12 cellular contexts compared by ENCODE assay signal in the genomic region with DNA sequence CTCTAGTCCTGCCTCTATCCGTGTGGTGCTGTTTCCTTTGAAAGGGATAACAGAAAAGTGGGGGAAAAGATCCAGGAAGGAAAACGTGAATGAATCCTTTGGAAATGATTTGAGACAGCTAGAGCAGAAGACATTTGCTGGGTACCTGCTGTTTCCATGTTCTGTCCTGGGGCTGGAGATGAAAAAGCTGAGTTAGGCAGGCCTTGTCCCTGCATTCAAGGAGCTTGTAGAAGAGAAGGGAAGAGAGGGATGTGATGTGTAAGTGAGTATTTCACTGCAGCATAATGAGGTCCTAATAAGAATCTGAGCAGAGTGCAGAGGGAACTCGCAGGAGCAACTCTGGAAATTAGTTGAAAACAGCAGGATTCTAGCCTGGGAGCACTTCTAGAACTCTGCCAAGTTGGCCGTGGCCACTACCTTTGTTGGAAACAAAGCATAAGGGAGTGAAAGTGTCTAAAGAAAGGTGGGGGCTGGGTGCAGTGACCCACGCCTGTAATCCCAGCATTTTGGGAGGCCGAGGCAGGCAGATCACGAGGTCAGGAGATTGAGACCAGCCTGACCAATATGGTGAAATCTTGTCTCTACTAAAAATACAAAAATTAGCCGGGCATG. TPM values are rescaled to one million over a fixed set of nuclear protein-coding genes. Genes with fewer than 3 reads are reported as not detected.
DNase-seq lines count a peak whose midpoint lies in the region; ATAC-seq and TF ChIP-seq lines count a peak whose summit lies in the region.
"Had no signal": no experiment of that assay in that cellular context is flagged by ENCODE, and none has a peak within 500 bp of the region (broad histone marks: within the 10 kb centered on the region; RNA-seq: fewer than 3 reads in every experiment).

No MANE protein-coding gene starts in this region.

- H3K9me3 ChIP-seq in Panc1 (ENCODE audit: control insufficient read depth, insufficient read depth, low read depth, low read length) (no peaks in the 10 kb centered on the region), mammary epithelial cell (replicated peaks; ENCODE audit: insufficient read depth, low read length) (no peaks in the 10 kb centered on the region), mucosa of rectum (ENCODE audit: control insufficient read depth in 2 of 2, low read length in 2 of 2) (no peaks in the 10 kb centered on the region), thyroid gland (no peaks in the 10 kb centered on the region), neuronal stem cell (replicated peaks in 1 of 2; ENCODE audit: control insufficient read depth in 2 of 2, insufficient read depth in 1 of 2, low read depth in 1 of 2, low read length in 2 of 2) (no peaks in the 10 kb centered on the region)

- H3K36me3 ChIP-seq in Panc1 (ENCODE audit: control insufficient read depth, insufficient read depth, low read length) (no peaks in the 10 kb centered on the region), mammary epithelial cell (ENCODE audit: insufficient read depth, low read length) (no peaks in the 10 kb centered on the region), mucosa of rectum (ENCODE audit: control insufficient read depth in 2 of 2, insufficient read depth in 2 of 2, low read length in 2 of 2) (no peaks in the 10 kb centered on the region), thyroid gland (no peaks in the 10 kb centered on the region), neuronal stem cell (replicated peaks in 1 of 2; ENCODE audit: control insufficient read depth in 2 of 2, insufficient read depth in 2 of 2, low read length in 2 of 2) (no peaks in the 10 kb centered on the region)

- BruUV-seq in Panc1 (replicated peaks; lab: Mats Ljungman, UMichigan) (TSS peak; percentile 74), mammary epithelial cell (replicated peaks; lab: Mats Ljungman, UMichigan) (no TSS peak)

- no peak for TF ChIP-seq POLR2A in thyroid gland (IDR thresholded peaks at IDR 0.05)

- peak overlapping the region in 1 of 2 experiments; percentile 5; a peak in 2 of 4 replicates for H3K4me3 ChIP-seq in Panc1 (ENCODE audit: low read depth in 2 of 2, low read length in 2 of 2)
- H3K4me3 ChIP-seq in mammary epithelial cell (replicated peaks in 1 of 3; ENCODE audit: insufficient read depth in 1 of 3, low read depth in 2 of 3, low read length in 3 of 3) = no peak overlapping the region
- H3K4me3 ChIP-seq in mucosa of rectum (ENCODE audit: low read length in 2 of 2) = no peak overlapping the region
- H3K4me3 ChIP-seq in thyroid gland (replicated peaks in 1 of 3) = no peak overlapping the region
- no peak overlapping the region for H3K4me3 ChIP-seq in neuronal stem cell (ENCODE audit: low read length in 2 of 2)

- DNase-seq in Panc1 (ENCODE audit: low read depth, low spot score) (no peak), mammary epithelial cell (no peak), thyroid gland (no peak), KG1 (lab: John Stamatoyannopoulos, UW) (no peak), neuronal stem cell (ENCODE audit: low spot score) (no peak)
- no peak for DNase-seq in activated CD4-positive, CD25-positive, alpha-beta regulatory T cell (lab: John Stamatoyannopoulos, UW)
- DNase-seq: Calu3; dermis blood vessel endothelial cell; foreskin melanocyte; NCI-H2171; stimulated activated CD4-positive, alpha-beta T cell treated with anti-CD3 and anti-CD28 coated beads, Interleukin-4, amount 100 ng/mL, for 4 hours had no signal

- H4K91ac ChIP-seq in neuronal stem cell (ENCODE audit: low read depth, low read length, poor library complexity) = no peak overlapping the region

- POLR2A ChIA-PET in Panc1 (lab: Charles Lee) = interaction anchor here (0.6 to 1.2 kb wide), 4 partner anchors 10 to 23 kb away, joined by 3 read pairs; no protein-coding TSS in a partner anchor

- H3K14ac ChIP-seq in neuronal stem cell (ENCODE audit: low read length) = no peak overlapping the region

- H3K9ac ChIP-seq in mammary epithelial cell (ENCODE audit: insufficient read depth, low read length) (no peak overlapping the region), mucosa of rectum (ENCODE audit: low read depth in 1 of 2, low read length in 2 of 2) (peak overlapping the region in 1 of 2 donors; percentile 12), neuronal stem cell (ENCODE audit: low read depth, low read length, poor library complexity) (no peak overlapping the region)

- H2BK120ac ChIP-seq in neuronal stem cell (ENCODE audit: low read depth, low read length) = no peak overlapping the region

- ATAC-seq in Panc1 = no peak

- dilution Hi-C loops in mammary epithelial cell (cut with HindIII; ENCODE audit: low sequenced_read_pairs) = no loop called here

- H3K4me2 ChIP-seq in mammary epithelial cell (ENCODE audit: insufficient read depth, low read depth, low read length) (peak overlapping the region; percentile 16), neuronal stem cell (ENCODE audit: insufficient read depth, low read length, poor library complexity, severe bottlenecking) (no peak overlapping the region)

- H3K79me2 ChIP-seq in mammary epithelial cell (ENCODE audit: insufficient read depth, low read length) = peaks cover 50% of the 10 kb centered on the region

- H3K4me1 ChIP-seq in Panc1 (ENCODE audit: control insufficient read depth, insufficient read depth, low read length) (peaks cover 78% of the 10 kb centered on the region), mammary epithelial cell (ENCODE audit: insufficient read depth, low read length) (peaks cover 43% of the 10 kb centered on the region), mucosa of rectum (ENCODE audit: control insufficient read depth in 2 of 2, insufficient read depth in 2 of 2, low read length in 2 of 2) (peaks cover 41 to 59% of the 10 kb centered on the region in 2 donors), thyroid gland (peaks cover 53 to 80% of the 10 kb centered on the region in 2 donors), neuronal stem cell (ENCODE audit: control insufficient read depth in 2 of 2, insufficient read depth in 1 of 2, low read depth in 1 of 2, low read length in 2 of 2) (peaks cover 11 to 15% of the 10 kb centered on the region in 2 donors)

- in situ Hi-C loops in Panc1 (cut with HindIII; ENCODE audit: low pct_unique_long_range_greater_than_20kb, low sequenced_read_pairs) (no loop called here), mammary epithelial cell (cut with MboI; ENCODE audit: low sequenced_read_pairs in 2 of 2) (no loop called here)

- H3K79me1 ChIP-seq in neuronal stem cell (ENCODE audit: low read depth, low read length) = no peaks in the 10 kb centered on the region

- CTCF ChIA-PET in Panc1 (lab: Charles Lee) = interaction anchor here (0.8 kb wide), 1 partner anchor 14 kb away, joined by 7 read pairs; a partner anchor contains a TSS
- CTCF ChIA-PET in mammary epithelial cell (lab: Charles Lee; ENCODE audit: low non-redundant PET) = no interaction called here

- no peaks in the 10 kb centered on the region for H3K27me3 ChIP-seq in Panc1 (ENCODE audit: control insufficient read depth, insufficient read depth, low read length)
- no peaks in the 10 kb centered on the region for H3K27me3 ChIP-seq in mammary epithelial cell (ENCODE audit: insufficient read depth, low read length)
- H3K27me3 ChIP-seq in mucosa of rectum (ENCODE audit: control insufficient read depth in 2 of 2, insufficient read depth in 2 of 2, low read length in 2 of 2) = no peaks in the 10 kb centered on the region
- no peaks in the 10 kb centered on the region for H3K27me3 ChIP-seq in thyroid gland
- H3K27me3 ChIP-seq in neuronal stem cell (ENCODE audit: control insufficient read depth in 3 of 3, insufficient read depth in 3 of 3, low read depth in 1 of 3, low read length in 3 of 3) = no peaks in the 10 kb centered on the region

- H2BK5ac ChIP-seq in neuronal stem cell (ENCODE audit: low read length) = no peak overlapping the region

- no peak overlapping the region for H2BK12ac ChIP-seq in neuronal stem cell (ENCODE audit: low read length)

- H3K4ac ChIP-seq in neuronal stem cell (ENCODE audit: low read length) = no peak overlapping the region

- H3K27ac ChIP-seq in Panc1 (ENCODE audit: low read length) (peak overlapping the region; percentile 99), mammary epithelial cell (ENCODE audit: insufficient read depth, low read depth, low read length) (no peak overlapping the region), mucosa of rectum (ENCODE audit: low read depth in 2 of 2, low read length in 2 of 2) (peak overlapping the region; percentile 1 to 28), thyroid gland (peak overlapping the region; percentile 50 to 98 (median 62)), neuronal stem cell (replicated peaks; ENCODE audit: low read length) (no peak overlapping the region)

- H4K20me1 ChIP-seq in mammary epithelial cell (ENCODE audit: insufficient read depth, low read length) = no peaks in the 10 kb centered on the region

- intact Hi-C loops in Panc1 (cut with micrococcal nuclease; ENCODE audit: unreplicated experiment) (no loop called here), mammary epithelial cell (cut with micrococcal nuclease) (no loop called here), thyroid gland (cut with DNase I) (no loop called here)

- 35% methylated on average over 7 of the region's 8 CpGs for WGBS in mammary epithelial cell (ENCODE audit: low coverage, missing lambda C conversion rate)
- WGBS in thyroid gland, 2 donors = 60 to 70% methylated on average over 8 of the region's 8 CpGs
- WGBS in neuronal stem cell (ENCODE audit: extremely low coverage in 2 of 2, insufficient read length in 2 of 2, insufficient replicate concordance in 1 of 2), 2 donors = no CpG with 5 or more reads among the region's 8 CpGs

- no peak for TF ChIP-seq CTCF in Panc1 (IDR thresholded peaks at IDR 0.05)
- TF ChIP-seq CTCF in mammary epithelial cell (conservative IDR thresholded peaks at IDR 0.05 in 1 of 2, IDR thresholded peaks at IDR 0.05 in 1 of 2; ENCODE audit: extremely low read depth in 1 of 2, insufficient read depth in 1 of 2, low read depth in 1 of 2, low read length in 2 of 2) = no peak
- TF ChIP-seq CTCF in thyroid gland (IDR thresholded peaks at IDR 0.05) = no peak

- H2AK5ac ChIP-seq in neuronal stem cell (ENCODE audit: low read depth, low read length) = no peak overlapping the region

- no peak overlapping the region for H2BK15ac ChIP-seq in neuronal stem cell (ENCODE audit: low read length)

- no peak overlapping the region for H3K23ac ChIP-seq in neuronal stem cell (ENCODE audit: low read depth, low read length, poor library complexity)

- H3K18ac ChIP-seq in neuronal stem cell (ENCODE audit: low read length) = no peak overlapping the region

- H2AFZ ChIP-seq in mammary epithelial cell (ENCODE audit: low read depth, low read length) (peak overlapping the region; percentile 8), neuronal stem cell (ENCODE audit: low read length) (no peak overlapping the region)

- no peak overlapping the region for H4K8ac ChIP-seq in neuronal stem cell (ENCODE audit: low read depth, low read length)

RNA-seq across cellular contexts. Expression of a gene that starts 13.8 kb away (rescaled TPM):
- total RNA-seq in Panc1 (2021; ENCODE audit: unreplicated experiment) (600 TPM), mammary epithelial cell (100 to 1,000 TPM in 1 of 2 donors, 10 to 100 TPM in 1; 44.3 to 108 TPM), thyroid gland (100 to 1,000 TPM in 1 of 4 donors, 10 to 100 TPM in 3; 49.5 to 163 (median 69.9) TPM)
- polyA plus RNA-seq in Panc1 (2012; ENCODE audit: insufficient read length) = 1,018 TPM
- polyA plus RNA-seq in mammary epithelial cell = 85.9 TPM
- polyA minus RNA-seq in mammary epithelial cell = 152 TPM
- polyA plus RNA-seq in neuronal stem cell (2013, experiment 1 of 2) = 15.2 TPM
- polyA plus RNA-seq in neuronal stem cell (2013, experiment 2 of 2) = 15.6 TPM

RNA-seq across cellular contexts. Expression of a gene that starts 46.4 kb away (rescaled TPM):
- total RNA-seq in Panc1 (2021; ENCODE audit: unreplicated experiment) (193 TPM), mammary epithelial cell (10 to 100 TPM; 14.8 to 74.6 TPM), thyroid gland (10 to 100 TPM; 24.3 to 90.0 (median 30.8) TPM)
- polyA plus RNA-seq in Panc1 (2012; ENCODE audit: insufficient read length) = 352 TPM
- 115 TPM for polyA plus RNA-seq in mammary epithelial cell
- polyA minus RNA-seq in mammary epithelial cell = 42.4 TPM
- polyA plus RNA-seq in neuronal stem cell (2013, experiment 1 of 2) = 18.7 TPM
- 18.6 TPM for polyA plus RNA-seq in neuronal stem cell (2013, experiment 2 of 2)

RNA-seq across cellular contexts. Expression of a gene that starts 46.6 kb away (rescaled TPM):
- total RNA-seq in Panc1 (2021; ENCODE audit: unreplicated experiment) (22.8 TPM), mammary epithelial cell (1 to 10 TPM; 3.9 to 6.8 TPM), thyroid gland (10 to 100 TPM in 2 of 4 donors, 1 to 10 TPM in 2; 7.1 to 28.1 (median 13.6) TPM)
- 11.7 TPM for polyA plus RNA-seq in Panc1 (2012; ENCODE audit: insufficient read length)
- polyA plus RNA-seq in mammary epithelial cell = 2.6 TPM
- 7.6 TPM for polyA minus RNA-seq in mammary epithelial cell
- polyA plus RNA-seq in neuronal stem cell (2013, experiment 1 of 2) = 1.2 TPM
- 1.6 TPM for polyA plus RNA-seq in neuronal stem cell (2013, experiment 2 of 2)

Comparison
In these comparisons a context has a peak if more than half of its experiments do, and no peak if none do; other contexts are left out.
1. H3K27ac ChIP-seq: peak in Panc1 (single experiment), mucosa of rectum (2 of 2) and thyroid gland (3 of 3); none in mammary epithelial cell (single experiment) and neuronal stem cell (single experiment).